Comparison of ENCODE assay signal across 10 cellular contexts in the genomic region with DNA sequence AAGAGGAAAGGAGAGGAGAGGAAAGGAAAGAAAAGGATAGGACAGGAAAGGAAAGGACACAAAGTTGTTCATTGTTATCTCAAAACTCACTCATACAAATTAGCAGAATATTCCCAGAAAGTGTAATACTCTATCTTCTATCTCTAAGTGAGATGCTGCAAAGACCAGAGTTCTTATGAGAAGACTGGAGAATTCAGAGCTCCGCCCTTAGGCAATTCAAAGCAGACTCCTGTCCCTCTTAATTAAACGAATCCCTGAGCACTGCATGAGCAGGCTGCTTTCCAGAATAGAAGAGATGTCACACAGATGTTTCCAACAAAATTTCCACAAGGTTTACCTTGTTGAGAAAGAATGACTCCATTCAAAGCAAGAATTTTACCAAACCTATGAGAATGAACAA.
"Had no signal": no experiment of that assay in that cellular context is flagged by ENCODE, and none has a peak within 500 bp of the region (broad histone marks: within the 10 kb centered on the region; RNA-seq: fewer than 3 reads in every experiment).

No MANE protein-coding gene starts in this region.

- H3K4me3 Mint-ChIP-seq: GM23338, HFFc6 had no signal

- H3K9me3 ChIP-seq: HAP-1 had no signal

- H3K4me2 ChIP-seq: GM23338, KMS-11 had no signal

- H3K9ac ChIP-seq: KMS-11 had no signal

- FAIRE-seq: H1, H54, HTR-8/SVneo had no signal

- DNase-seq: HFFc6, IMR-90, KBM-7 had no signal

- H3K4me3 ChIP-seq: GM23338, HAP-1 had no signal

- H3K27ac Mint-ChIP-seq: GM23338, HFFc6 had no signal

- H3K36me3 ChIP-seq: HAP-1 had no signal

- H3K9me3 Mint-ChIP-seq: GM23338, HFFc6 had no signal

- ATAC-seq: GM23338, HCT116 had no signal

- H3K27ac ChIP-seq: KMS-11 had no signal
